Comparison of ENCODE assay signal across 19 cellular contexts in the genomic region with DNA sequence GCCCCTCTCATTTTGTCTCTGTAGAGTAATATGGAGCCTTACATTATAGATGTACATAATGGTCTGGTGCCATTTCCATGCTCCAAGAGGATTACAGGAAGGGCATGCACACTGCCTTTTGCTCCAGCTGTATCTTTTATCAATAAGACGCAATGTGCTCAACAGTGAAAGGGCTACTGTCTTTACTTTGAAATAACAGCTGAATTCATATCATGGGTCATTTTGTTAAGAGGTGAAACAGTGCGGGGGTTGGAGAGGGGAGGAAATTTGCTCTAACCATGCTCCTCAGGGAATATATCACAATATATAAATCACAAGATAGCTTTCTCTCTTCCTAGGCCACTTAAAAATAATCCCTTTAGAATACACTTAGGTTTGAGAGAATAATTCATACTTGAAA.
"Had no signal": no experiment of that assay in that cellular context is flagged by ENCODE, and none has a peak within 500 bp of the region (broad histone marks: within the 10 kb centered on the region; RNA-seq: fewer than 3 reads in every experiment).

No MANE protein-coding gene starts in this region.

- H3K4me1 ChIP-seq: right atrium auricular region had no signal

- H3K27ac ChIP-seq: epithelial cell of prostate, right atrium auricular region had no signal

- H3K4me3 ChIP-seq: right atrium auricular region had no signal

- FAIRE-seq: astrocyte, frontal cortex had no signal

- H3K27me3 ChIP-seq: right atrium auricular region had no signal

- ATAC-seq: activated T-cell treated with anti-CD3 and anti-CD28 coated beads, Interleukin-2, amount 50 U/mL, for 4 hours; effector memory CD8-positive, alpha-beta T cell; natural killer cell treated with Interleukin-12 subunit alpha and Interleukin-12 subunit beta and Interleukin-15 and Interleukin-18, amount 100 ng/mL, for 72 hours; stimulated activated memory B cell treated with anti-CD40 and anti-IgM and Interleukin-4, amounts not matched to agents 10 μg/mL and 1 μg/mL and 100 μg/mL, for 72 hours; WTC11 had no signal

- H3K9me3 ChIP-seq: right atrium auricular region had no signal

- DNase-seq: activated CD4-positive, alpha-beta memory T cell treated with anti-CD3 and anti-CD28 coated beads, Interleukin-2, amount 10 ng/mL, durations not matched to agents 7 days and 5 days; activated CD4-positive, alpha-beta T cell treated with anti-CD3 and anti-CD28 coated beads for 4 hours; activated effector memory CD4-positive, alpha-beta T cell treated with Interleukin-2 at 50 U/mL for 16 hours; activated naive CD4-positive, alpha-beta T cell treated with anti-CD3 and anti-CD28 coated beads, Interleukin-2, amount 50 U/mL, for 16 hours; activated T-cell treated with anti-CD3 and anti-CD28 coated beads, Interleukin-2, amount 50 U/mL, for 4 hours; dermis blood vessel endothelial cell; effector memory CD8-positive, alpha-beta T cell; head of caudate nucleus; kidney glomerular epithelial cell; mesendoderm; nucleus accumbens; stimulated activated CD4-positive, alpha-beta T cell treated with anti-CD3 and anti-CD28 coated beads, Interleukin-2, amount 100 ng/mL, for 48 hours had no signal

- H3K36me3 ChIP-seq: right atrium auricular region had no signal
